Comparison of ENCODE assay signal across 2 cellular contexts in the genomic region with DNA sequence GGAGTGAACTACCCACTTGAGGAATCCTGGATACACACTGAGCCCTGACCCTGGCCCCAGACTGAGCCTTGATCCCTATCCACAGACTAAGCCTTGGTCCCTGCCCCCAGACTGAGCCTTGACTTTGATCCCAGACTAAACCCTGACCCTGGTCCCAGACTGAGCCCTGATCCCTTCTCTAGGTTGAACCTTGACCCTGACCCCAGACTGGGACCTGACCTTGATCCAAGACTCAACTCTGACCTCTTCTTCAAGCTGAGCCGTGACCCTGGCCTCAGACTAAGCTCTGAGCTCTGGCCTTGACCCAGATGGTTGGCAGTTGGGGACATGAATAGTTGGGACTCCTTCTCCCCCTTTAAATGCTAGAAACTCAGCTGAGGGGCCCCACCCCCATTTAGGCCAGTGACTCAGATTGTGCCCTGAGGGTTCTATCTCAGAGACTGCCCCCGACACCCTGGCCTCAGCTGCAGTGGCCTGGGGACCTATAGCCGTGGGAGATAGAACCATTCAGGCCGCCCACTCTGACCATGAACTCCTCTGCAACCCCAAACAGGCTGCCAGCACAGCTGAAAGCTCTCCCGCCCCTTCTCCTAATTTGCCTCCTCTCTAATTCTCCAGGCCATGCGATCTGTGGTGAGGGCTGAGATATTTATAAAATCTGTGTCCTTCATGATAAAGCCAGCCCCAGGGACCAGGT.
TF ChIP-seq lines count a peak whose summit lies in the region.

No MANE protein-coding gene starts in this region.

TF ChIP-seq in GM23338, 12 proteins besides CTCF, POLR2A, EP300 and RAD21 (continued from another document):
- TF ChIP-seq NANOG (IDR thresholded peaks at IDR 0.05; ENCODE audit: borderline replicate concordance), result no peak
- TF ChIP-seq ZNF331 (CRISPR knock-in tag; IDR thresholded peaks at IDR 0.05; ENCODE audit: low read depth), result no peak
- TF ChIP-seq POLR2AphosphoS5 (IDR thresholded peaks at IDR 0.05; ENCODE audit: low read depth), result no peak
- TF ChIP-seq CREB1 (CRISPR knock-in tag; IDR thresholded peaks at IDR 0.05; ENCODE audit: low read depth), result no peak

TF ChIP-seq in H1, 55 proteins besides CTCF, POLR2A, EP300 and RAD21 (continued from another document):
- TF ChIP-seq, protein P1, sequence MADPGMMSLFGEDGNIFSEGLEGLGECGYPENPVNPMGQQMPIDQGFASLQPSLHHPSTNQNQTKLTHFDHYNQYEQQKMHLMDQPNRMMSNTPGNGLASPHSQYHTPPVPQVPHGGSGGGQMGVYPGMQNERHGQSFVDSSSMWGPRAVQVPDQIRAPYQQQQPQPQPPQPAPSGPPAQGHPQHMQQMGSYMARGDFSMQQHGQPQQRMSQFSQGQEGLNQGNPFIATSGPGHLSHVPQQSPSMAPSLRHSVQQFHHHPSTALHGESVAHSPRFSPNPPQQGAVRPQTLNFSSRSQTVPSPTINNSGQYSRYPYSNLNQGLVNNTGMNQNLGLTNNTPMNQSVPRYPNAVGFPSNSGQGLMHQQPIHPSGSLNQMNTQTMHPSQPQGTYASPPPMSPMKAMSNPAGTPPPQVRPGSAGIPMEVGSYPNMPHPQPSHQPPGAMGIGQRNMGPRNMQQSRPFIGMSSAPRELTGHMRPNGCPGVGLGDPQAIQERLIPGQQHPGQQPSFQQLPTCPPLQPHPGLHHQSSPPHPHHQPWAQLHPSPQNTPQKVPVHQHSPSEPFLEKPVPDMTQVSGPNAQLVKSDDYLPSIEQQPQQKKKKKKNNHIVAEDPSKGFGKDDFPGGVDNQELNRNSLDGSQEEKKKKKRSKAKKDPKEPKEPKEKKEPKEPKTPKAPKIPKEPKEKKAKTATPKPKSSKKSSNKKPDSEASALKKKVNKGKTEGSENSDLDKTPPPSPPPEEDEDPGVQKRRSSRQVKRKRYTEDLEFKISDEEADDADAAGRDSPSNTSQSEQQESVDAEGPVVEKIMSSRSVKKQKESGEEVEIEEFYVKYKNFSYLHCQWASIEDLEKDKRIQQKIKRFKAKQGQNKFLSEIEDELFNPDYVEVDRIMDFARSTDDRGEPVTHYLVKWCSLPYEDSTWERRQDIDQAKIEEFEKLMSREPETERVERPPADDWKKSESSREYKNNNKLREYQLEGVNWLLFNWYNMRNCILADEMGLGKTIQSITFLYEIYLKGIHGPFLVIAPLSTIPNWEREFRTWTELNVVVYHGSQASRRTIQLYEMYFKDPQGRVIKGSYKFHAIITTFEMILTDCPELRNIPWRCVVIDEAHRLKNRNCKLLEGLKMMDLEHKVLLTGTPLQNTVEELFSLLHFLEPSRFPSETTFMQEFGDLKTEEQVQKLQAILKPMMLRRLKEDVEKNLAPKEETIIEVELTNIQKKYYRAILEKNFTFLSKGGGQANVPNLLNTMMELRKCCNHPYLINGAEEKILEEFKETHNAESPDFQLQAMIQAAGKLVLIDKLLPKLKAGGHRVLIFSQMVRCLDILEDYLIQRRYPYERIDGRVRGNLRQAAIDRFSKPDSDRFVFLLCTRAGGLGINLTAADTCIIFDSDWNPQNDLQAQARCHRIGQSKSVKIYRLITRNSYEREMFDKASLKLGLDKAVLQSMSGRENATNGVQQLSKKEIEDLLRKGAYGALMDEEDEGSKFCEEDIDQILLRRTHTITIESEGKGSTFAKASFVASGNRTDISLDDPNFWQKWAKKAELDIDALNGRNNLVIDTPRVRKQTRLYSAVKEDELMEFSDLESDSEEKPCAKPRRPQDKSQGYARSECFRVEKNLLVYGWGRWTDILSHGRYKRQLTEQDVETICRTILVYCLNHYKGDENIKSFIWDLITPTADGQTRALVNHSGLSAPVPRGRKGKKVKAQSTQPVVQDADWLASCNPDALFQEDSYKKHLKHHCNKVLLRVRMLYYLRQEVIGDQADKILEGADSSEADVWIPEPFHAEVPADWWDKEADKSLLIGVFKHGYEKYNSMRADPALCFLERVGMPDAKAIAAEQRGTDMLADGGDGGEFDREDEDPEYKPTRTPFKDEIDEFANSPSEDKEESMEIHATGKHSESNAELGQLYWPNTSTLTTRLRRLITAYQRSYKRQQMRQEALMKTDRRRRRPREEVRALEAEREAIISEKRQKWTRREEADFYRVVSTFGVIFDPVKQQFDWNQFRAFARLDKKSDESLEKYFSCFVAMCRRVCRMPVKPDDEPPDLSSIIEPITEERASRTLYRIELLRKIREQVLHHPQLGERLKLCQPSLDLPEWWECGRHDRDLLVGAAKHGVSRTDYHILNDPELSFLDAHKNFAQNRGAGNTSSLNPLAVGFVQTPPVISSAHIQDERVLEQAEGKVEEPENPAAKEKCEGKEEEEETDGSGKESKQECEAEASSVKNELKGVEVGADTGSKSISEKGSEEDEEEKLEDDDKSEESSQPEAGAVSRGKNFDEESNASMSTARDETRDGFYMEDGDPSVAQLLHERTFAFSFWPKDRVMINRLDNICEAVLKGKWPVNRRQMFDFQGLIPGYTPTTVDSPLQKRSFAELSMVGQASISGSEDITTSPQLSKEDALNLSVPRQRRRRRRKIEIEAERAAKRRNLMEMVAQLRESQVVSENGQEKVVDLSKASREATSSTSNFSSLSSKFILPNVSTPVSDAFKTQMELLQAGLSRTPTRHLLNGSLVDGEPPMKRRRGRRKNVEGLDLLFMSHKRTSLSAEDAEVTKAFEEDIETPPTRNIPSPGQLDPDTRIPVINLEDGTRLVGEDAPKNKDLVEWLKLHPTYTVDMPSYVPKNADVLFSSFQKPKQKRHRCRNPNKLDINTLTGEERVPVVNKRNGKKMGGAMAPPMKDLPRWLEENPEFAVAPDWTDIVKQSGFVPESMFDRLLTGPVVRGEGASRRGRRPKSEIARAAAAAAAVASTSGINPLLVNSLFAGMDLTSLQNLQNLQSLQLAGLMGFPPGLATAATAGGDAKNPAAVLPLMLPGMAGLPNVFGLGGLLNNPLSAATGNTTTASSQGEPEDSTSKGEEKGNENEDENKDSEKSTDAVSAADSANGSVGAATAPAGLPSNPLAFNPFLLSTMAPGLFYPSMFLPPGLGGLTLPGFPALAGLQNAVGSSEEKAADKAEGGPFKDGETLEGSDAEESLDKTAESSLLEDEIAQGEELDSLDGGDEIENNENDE (IDR thresholded peaks at IDR 0.05; ENCODE audit: insufficient replicate concordance, low read length), result no peak
